In the genomic region with DNA sequence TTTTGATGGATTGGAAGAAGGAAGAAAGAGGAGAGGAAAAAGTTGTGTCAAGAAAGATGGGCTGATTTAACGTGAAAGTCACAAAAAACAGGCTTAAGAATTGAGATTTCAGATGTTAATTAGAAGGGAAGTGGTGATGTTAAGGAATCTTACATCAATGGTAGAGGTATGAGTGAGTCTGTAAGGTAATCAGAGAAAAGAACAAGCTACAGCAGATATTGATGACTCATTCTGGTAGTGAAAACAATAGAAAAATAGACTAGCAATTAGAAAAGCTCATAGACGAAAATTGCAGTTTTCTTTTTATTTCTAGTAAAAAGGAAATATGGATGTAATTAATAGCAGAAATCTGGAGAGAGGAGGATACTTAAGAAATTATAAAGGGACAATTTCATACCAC, we compare ENCODE assay signal across 2 cellular contexts.
TF ChIP-seq lines count a peak whose summit lies in the region.

No MANE protein-coding gene starts in this region.

TF ChIP-seq in GM23338, 12 proteins besides CTCF, POLR2A, EP300 and RAD21 (continued from another document):
- TF ChIP-seq, protein P1, sequence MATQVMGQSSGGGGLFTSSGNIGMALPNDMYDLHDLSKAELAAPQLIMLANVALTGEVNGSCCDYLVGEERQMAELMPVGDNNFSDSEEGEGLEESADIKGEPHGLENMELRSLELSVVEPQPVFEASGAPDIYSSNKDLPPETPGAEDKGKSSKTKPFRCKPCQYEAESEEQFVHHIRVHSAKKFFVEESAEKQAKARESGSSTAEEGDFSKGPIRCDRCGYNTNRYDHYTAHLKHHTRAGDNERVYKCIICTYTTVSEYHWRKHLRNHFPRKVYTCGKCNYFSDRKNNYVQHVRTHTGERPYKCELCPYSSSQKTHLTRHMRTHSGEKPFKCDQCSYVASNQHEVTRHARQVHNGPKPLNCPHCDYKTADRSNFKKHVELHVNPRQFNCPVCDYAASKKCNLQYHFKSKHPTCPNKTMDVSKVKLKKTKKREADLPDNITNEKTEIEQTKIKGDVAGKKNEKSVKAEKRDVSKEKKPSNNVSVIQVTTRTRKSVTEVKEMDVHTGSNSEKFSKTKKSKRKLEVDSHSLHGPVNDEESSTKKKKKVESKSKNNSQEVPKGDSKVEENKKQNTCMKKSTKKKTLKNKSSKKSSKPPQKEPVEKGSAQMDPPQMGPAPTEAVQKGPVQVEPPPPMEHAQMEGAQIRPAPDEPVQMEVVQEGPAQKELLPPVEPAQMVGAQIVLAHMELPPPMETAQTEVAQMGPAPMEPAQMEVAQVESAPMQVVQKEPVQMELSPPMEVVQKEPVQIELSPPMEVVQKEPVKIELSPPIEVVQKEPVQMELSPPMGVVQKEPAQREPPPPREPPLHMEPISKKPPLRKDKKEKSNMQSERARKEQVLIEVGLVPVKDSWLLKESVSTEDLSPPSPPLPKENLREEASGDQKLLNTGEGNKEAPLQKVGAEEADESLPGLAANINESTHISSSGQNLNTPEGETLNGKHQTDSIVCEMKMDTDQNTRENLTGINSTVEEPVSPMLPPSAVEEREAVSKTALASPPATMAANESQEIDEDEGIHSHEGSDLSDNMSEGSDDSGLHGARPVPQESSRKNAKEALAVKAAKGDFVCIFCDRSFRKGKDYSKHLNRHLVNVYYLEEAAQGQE (IDR thresholded peaks at IDR 0.05; ENCODE audit: unreplicated experiment): no peak
- no peak for TF ChIP-seq EZH2phosphoT487 (IDR thresholded peaks at IDR 0.05; ENCODE audit: unreplicated experiment)
- TF ChIP-seq, protein P2, sequence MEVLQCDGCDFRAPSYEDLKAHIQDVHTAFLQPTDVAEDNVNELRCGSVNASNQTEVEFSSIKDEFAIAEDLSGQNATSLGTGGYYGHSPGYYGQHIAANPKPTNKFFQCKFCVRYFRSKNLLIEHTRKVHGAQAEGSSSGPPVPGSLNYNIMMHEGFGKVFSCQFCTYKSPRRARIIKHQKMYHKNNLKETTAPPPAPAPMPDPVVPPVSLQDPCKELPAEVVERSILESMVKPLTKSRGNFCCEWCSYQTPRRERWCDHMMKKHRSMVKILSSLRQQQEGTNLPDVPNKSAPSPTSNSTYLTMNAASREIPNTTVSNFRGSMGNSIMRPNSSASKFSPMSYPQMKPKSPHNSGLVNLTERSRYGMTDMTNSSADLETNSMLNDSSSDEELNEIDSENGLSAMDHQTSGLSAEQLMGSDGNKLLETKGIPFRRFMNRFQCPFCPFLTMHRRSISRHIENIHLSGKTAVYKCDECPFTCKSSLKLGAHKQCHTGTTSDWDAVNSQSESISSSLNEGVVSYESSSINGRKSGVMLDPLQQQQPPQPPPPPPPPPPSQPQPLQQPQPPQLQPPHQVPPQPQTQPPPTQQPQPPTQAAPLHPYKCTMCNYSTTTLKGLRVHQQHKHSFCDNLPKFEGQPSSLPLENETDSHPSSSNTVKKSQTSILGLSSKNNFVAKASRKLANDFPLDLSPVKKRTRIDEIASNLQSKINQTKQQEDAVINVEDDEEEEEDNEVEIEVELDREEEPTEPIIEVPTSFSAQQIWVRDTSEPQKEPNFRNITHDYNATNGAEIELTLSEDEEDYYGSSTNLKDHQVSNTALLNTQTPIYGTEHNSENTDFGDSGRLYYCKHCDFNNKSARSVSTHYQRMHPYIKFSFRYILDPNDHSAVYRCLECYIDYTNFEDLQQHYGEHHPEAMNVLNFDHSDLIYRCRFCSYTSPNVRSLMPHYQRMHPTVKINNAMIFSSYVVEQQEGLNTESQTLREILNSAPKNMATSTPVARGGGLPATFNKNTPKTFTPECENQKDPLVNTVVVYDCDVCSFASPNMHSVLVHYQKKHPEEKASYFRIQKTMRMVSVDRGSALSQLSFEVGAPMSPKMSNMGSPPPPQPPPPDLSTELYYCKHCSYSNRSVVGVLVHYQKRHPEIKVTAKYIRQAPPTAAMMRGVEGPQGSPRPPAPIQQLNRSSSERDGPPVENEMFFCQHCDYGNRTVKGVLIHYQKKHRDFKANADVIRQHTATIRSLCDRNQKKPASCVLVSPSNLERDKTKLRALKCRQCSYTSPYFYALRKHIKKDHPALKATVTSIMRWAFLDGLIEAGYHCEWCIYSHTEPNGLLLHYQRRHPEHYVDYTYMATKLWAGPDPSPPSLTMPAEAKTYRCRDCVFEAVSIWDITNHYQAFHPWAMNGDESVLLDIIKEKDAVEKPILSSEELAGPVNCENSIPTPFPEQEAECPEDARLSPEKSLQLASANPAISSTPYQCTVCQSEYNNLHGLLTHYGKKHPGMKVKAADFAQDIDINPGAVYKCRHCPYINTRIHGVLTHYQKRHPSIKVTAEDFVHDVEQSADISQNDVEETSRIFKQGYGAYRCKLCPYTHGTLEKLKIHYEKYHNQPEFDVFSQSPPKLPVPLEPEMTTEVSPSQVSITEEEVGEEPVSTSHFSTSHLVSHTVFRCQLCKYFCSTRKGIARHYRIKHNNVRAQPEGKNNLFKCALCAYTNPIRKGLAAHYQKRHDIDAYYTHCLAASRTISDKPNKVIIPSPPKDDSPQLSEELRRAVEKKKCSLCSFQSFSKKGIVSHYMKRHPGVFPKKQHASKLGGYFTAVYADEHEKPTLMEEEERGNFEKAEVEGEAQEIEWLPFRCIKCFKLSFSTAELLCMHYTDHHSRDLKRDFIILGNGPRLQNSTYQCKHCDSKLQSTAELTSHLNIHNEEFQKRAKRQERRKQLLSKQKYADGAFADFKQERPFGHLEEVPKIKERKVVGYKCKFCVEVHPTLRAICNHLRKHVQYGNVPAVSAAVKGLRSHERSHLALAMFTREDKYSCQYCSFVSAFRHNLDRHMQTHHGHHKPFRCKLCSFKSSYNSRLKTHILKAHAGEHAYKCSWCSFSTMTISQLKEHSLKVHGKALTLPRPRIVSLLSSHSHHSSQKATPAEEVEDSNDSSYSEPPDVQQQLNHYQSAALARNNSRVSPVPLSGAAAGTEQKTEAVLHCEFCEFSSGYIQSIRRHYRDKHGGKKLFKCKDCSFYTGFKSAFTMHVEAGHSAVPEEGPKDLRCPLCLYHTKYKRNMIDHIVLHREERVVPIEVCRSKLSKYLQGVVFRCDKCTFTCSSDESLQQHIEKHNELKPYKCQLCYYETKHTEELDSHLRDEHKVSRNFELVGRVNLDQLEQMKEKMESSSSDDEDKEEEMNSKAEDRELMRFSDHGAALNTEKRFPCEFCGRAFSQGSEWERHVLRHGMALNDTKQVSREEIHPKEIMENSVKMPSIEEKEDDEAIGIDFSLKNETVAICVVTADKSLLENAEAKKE (CRISPR knock-in tag; IDR thresholded peaks at IDR 0.05): no peak
- TF ChIP-seq CREB1 (CRISPR knock-in tag; IDR thresholded peaks at IDR 0.05; ENCODE audit: low read depth): no peak
- TF ChIP-seq, protein P3, sequence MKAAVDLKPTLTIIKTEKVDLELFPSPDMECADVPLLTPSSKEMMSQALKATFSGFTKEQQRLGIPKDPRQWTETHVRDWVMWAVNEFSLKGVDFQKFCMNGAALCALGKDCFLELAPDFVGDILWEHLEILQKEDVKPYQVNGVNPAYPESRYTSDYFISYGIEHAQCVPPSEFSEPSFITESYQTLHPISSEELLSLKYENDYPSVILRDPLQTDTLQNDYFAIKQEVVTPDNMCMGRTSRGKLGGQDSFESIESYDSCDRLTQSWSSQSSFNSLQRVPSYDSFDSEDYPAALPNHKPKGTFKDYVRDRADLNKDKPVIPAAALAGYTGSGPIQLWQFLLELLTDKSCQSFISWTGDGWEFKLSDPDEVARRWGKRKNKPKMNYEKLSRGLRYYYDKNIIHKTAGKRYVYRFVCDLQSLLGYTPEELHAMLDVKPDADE (IDR thresholded peaks at IDR 0.05): no peak
- TF ChIP-seq ZNF331 (CRISPR knock-in tag; IDR thresholded peaks at IDR 0.05; ENCODE audit: low read depth): no peak
- no peak for TF ChIP-seq JUNB (IDR thresholded peaks at IDR 0.05; ENCODE audit: unreplicated experiment)
- TF ChIP-seq POLR2AphosphoS5 (IDR thresholded peaks at IDR 0.05; ENCODE audit: low read depth): no peak
- TF ChIP-seq NANOG (IDR thresholded peaks at IDR 0.05; ENCODE audit: borderline replicate concordance): no peak
- TF ChIP-seq ZNF114 (CRISPR knock-in tag; IDR thresholded peaks at IDR 0.05): no peak
TF ChIP-seq in GM23338: peak in this region for 0.

TF ChIP-seq in SK-N-SH, 30 proteins besides CTCF, POLR2A, EP300 and RAD21 (continued from another document):
- TF ChIP-seq, protein P4, sequence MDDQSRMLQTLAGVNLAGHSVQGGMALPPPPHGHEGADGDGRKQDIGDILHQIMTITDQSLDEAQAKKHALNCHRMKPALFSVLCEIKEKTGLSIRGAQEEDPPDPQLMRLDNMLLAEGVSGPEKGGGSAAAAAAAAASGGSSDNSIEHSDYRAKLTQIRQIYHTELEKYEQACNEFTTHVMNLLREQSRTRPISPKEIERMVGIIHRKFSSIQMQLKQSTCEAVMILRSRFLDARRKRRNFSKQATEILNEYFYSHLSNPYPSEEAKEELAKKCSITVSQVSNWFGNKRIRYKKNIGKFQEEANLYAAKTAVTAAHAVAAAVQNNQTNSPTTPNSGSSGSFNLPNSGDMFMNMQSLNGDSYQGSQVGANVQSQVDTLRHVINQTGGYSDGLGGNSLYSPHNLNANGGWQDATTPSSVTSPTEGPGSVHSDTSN (IDR thresholded peaks at IDR 0.05): no peak
- TF ChIP-seq TCF12 (IDR thresholded peaks at IDR 0.05) (no peak), YY1 (IDR thresholded peaks at IDR 0.05; ENCODE audit: low read depth) (no peak), CHD2 (IDR thresholded peaks at IDR 0.05; ENCODE audit: low read length, partially characterized antibody) (no peak), RCOR1 (IDR thresholded peaks at IDR 0.05; ENCODE audit: low read length) (no peak), TEAD4 (IDR thresholded peaks at IDR 0.05; ENCODE audit: borderline replicate concordance, insufficient read depth) (no peak), NRF1 (IDR thresholded peaks at IDR 0.05; ENCODE audit: low read depth, low read length) (no peak), ELF1 (IDR thresholded peaks at IDR 0.05) (no peak)
